Comparison of ENCODE assay signal across 1 cellular context in genomic region chrX:120299928-120300327, GRCh38.
TF ChIP-seq lines count a peak whose summit lies in the region.

No MANE protein-coding gene starts in this region.

TF ChIP-seq in H1, 55 proteins besides CTCF, POLR2A, EP300 and RAD21:
- TF ChIP-seq RFX5 (IDR thresholded peaks at IDR 0.05; ENCODE audit: borderline replicate concordance, low read depth, low read length) (no peak), CTBP2 (IDR thresholded peaks at IDR 0.05; ENCODE audit: borderline replicate concordance, insufficient read depth, insufficient read length, low read length) (no peak), HDAC2 (IDR thresholded peaks at IDR 0.05; ENCODE audit: borderline replicate concordance in 1 of 2, low read depth in 2 of 2, low read length in 2 of 2) (no peak), SUZ12 (IDR thresholded peaks at IDR 0.05; ENCODE audit: low read length) (no peak), YY1 (IDR thresholded peaks at IDR 0.05; ENCODE audit: low read depth, low read length) (no peak)
